In genomic region chr20:21149344-21149743, GRCh38 we compare ENCODE assay signal across 28 cellular contexts. TPM values are rescaled to one million over a fixed set of nuclear protein-coding genes. Genes with fewer than 3 reads are reported as not detected.
"Had no signal": no experiment of that assay in that cellular context is flagged by ENCODE, and none has a peak within 500 bp of the region (broad histone marks: within the 10 kb centered on the region; RNA-seq: fewer than 3 reads in every experiment).

No MANE protein-coding gene starts in this region.

- H3K9me3 ChIP-seq: MG63 had no signal

- H3K9me3 Mint-ChIP-seq: activated CD8-positive, alpha-beta T cell treated with anti-CD3 and anti-CD28 coated beads for 36 hours; activated naive CD4-positive, alpha-beta T cell treated with anti-CD3 and anti-CD28 coated beads, Interleukin-2, amount 10 ng/mL, durations not matched to agents 7 days and 5 days; activated naive CD8-positive, alpha-beta T cell treated with anti-CD3 and anti-CD28 coated beads for 36 hours; activated T-cell treated with anti-CD3 and anti-CD28 coated beads, Interleukin-2, amount 50 U/mL, for 72 hours; activated T-helper 2 cell treated with anti-CD3 and anti-CD28 coated beads, Interferon-gamma antibody, Interleukin-2, Interleukin-4, amounts not matched to agents 10 μg/mL and 5 μg/mL and 100 μg/mL, durations not matched to agents 14 hours and 24 hours and 36 hours; T-cell had no signal

- H3K27me3 Mint-ChIP-seq: activated CD8-positive, alpha-beta T cell treated with anti-CD3 and anti-CD28 coated beads for 36 hours; activated naive CD4-positive, alpha-beta T cell treated with anti-CD3 and anti-CD28 coated beads, Interleukin-2, amount 10 ng/mL, durations not matched to agents 7 days and 5 days; activated naive CD8-positive, alpha-beta T cell treated with anti-CD3 and anti-CD28 coated beads for 36 hours; T-cell had no signal

- H3K36me3 ChIP-seq: brain microvascular endothelial cell, MG63 had no signal

- H3K27me3 ChIP-seq: brain microvascular endothelial cell, MG63 had no signal

- H3K4me1 Mint-ChIP-seq: activated naive CD4-positive, alpha-beta T cell treated with anti-CD3 and anti-CD28 coated beads, Interleukin-2, amount 10 ng/mL, durations not matched to agents 7 days and 5 days; activated naive CD8-positive, alpha-beta T cell treated with anti-CD3 and anti-CD28 coated beads for 36 hours; T-cell had no signal

- ATAC-seq: activated CD8-positive, alpha-beta T cell treated with anti-CD3 and anti-CD28 coated beads for 36 hours; activated T-cell treated with anti-CD3 and anti-CD28 coated beads, Interleukin-2, amount 50 U/mL, for 72 hours; Panc1; Right ventricle myocardium inferior; T-cell had no signal

- H3K27ac ChIP-seq: brain microvascular endothelial cell, SK-N-MC, VCaP had no signal

- H3K27ac Mint-ChIP-seq: activated CD8-positive, alpha-beta T cell treated with anti-CD3 and anti-CD28 coated beads for 36 hours; activated naive CD4-positive, alpha-beta T cell treated with anti-CD3 and anti-CD28 coated beads, Interleukin-2, amount 10 ng/mL, durations not matched to agents 7 days and 5 days; activated naive CD8-positive, alpha-beta T cell treated with anti-CD3 and anti-CD28 coated beads for 36 hours; activated T-helper 2 cell treated with anti-CD3 and anti-CD28 coated beads, Interferon-gamma antibody, Interleukin-2, Interleukin-4, amounts not matched to agents 10 μg/mL and 5 μg/mL and 100 μg/mL, durations not matched to agents 14 hours and 24 hours and 36 hours; T-cell had no signal

- H3K4me3 ChIP-seq: MG63, SK-N-MC had no signal

- H3K4me3 Mint-ChIP-seq: activated CD8-positive, alpha-beta T cell treated with anti-CD3 and anti-CD28 coated beads for 36 hours; activated naive CD4-positive, alpha-beta T cell treated with anti-CD3 and anti-CD28 coated beads, Interleukin-2, amount 10 ng/mL, durations not matched to agents 7 days and 5 days; activated naive CD8-positive, alpha-beta T cell treated with anti-CD3 and anti-CD28 coated beads for 36 hours; activated T-cell treated with anti-CD3 and anti-CD28 coated beads, Interleukin-2, amount 50 U/mL, for 72 hours; T-cell had no signal

- DNase-seq: activated CD4-positive, alpha-beta T cell treated with anti-CD3 and anti-CD28 coated beads for 4 hours; activated CD8-positive, alpha-beta memory T cell treated with anti-CD3 and anti-CD28 coated beads, Interleukin-2, amount 50 U/mL, for 4 hours; activated CD8-positive, alpha-beta T cell treated with anti-CD3 and anti-CD28 coated beads for 36 hours; activated gamma-delta T cell treated with Interleukin-2 at 50 U/mL for 16 hours; activated naive CD4-positive, alpha-beta T cell treated with anti-CD3 and anti-CD28 coated beads, Interleukin-2, amount 10 ng/mL, durations not matched to agents 7 days and 5 days; activated naive CD8-positive, alpha-beta T cell treated with anti-CD3 and anti-CD28 coated beads for 36 hours; activated T-cell treated with anti-CD3 and anti-CD28 coated beads, Interleukin-2, amount 50 U/mL, for 72 hours; brain microvascular endothelial cell; MG63; MV-4-11; NCI-H1092 treated with DMSO at 0.1 percent for 48 hours; NCI-H1436; NCI-H1694 treated with DMSO at 0.1 percent for 48 hours; NCI-H2029 treated with DMSO at 0.1 percent for 48 hours; NCI-H510A treated with DMSO at 0.1 percent for 48 hours; NCI-H69; NK-92 treated with Interleukin-12 subunit alpha and Interleukin-12 subunit beta, amount 100 ng/mL, for 24 hours; OCI-M1; RPMI8226; T-cell; T-helper 2 cell; T1000 had no signal

RNA-seq across cellular contexts. Expression of gene LINC00237, which starts 43.2 kb away (rescaled TPM):
- total RNA-seq: activated CD8-positive, alpha-beta T cell treated with anti-CD3 and anti-CD28 coated beads for 36 hours; activated naive CD8-positive, alpha-beta T cell treated with anti-CD3 and anti-CD28 coated beads for 36 hours; activated T-helper 2 cell treated with anti-CD3 and anti-CD28 coated beads, Interferon-gamma antibody, Interleukin-2, Interleukin-4, amounts not matched to agents 10 μg/mL and 5 μg/mL and 100 μg/mL, durations not matched to agents 14 hours and 24 hours and 36 hours; cardiac septum; Right ventricle myocardium inferior; T-cell had no signal
